8 cellular contexts compared by ENCODE assay signal in genomic region chr12:56151672-56152131, GRCh38. TPM values are rescaled to one million over a fixed set of nuclear protein-coding genes. Genes with fewer than 3 reads are reported as not detected.
A peak's percentile ranks its signal among the peaks of the same experiment; 100 is the strongest.
DNase-seq lines count a peak whose midpoint lies in the region; ATAC-seq and TF ChIP-seq lines count a peak whose summit lies in the region.

No MANE protein-coding gene starts in this region.

- peak overlapping the region; percentile 94 for H3K4me3 Mint-ChIP-seq in T-helper 2 cell treated with Interferon-gamma antibody and Interleukin-4, amounts not matched to agents 5 μg/mL and 100 μg/mL, for 36 hours

- ATAC-seq in GM21619 (IDR thresholded peaks at IDR 0.05; ENCODE audit: unreplicated experiment), result peak; percentile 49

- H3K4me1 Mint-ChIP-seq in T-helper 2 cell treated with Interferon-gamma antibody and Interleukin-4, amounts not matched to agents 5 μg/mL and 100 μg/mL, for 36 hours (ENCODE audit: low read depth), result peaks cover 36% of the 10 kb centered on the region

- peak overlapping the region; percentile 50 for H3K27ac ChIP-seq in brain microvascular endothelial cell

- H3K4me3 ChIP-seq in MG63 (peak overlapping the region; percentile 65), brain microvascular endothelial cell (ENCODE audit: low read depth, low read length) (peak overlapping the region; percentile 74)

- peak; percentile 66 for TF ChIP-seq CTCF in brain microvascular endothelial cell (IDR thresholded peaks at IDR 0.05; ENCODE audit: low read depth, low read length, missing control alignments)

- peak; percentile 17 for DNase-seq in Daoy (ENCODE audit: low read depth)
- peak; percentile 53 for DNase-seq in MG63
- peak; percentile 61 for DNase-seq in T-helper 2 cell treated with Interferon-gamma antibody and Interleukin-4, amounts not matched to agents 5 μg/mL and 100 μg/mL, for 36 hours (ENCODE audit: low spot score)
- DNase-seq in brain microvascular endothelial cell, result no peak
- peak; percentile 80 for DNase-seq in left kidney (ENCODE audit: low read depth, low spot score)
- peak; percentile 44 to 61 (median 59) for DNase-seq in stimulated activated CD4-positive, alpha-beta T cell treated with anti-CD3 and anti-CD28 coated beads, TNF-alpha, amount 100 ng/mL, for 48 hours (ENCODE audit: low read depth in 3 of 3)
- no peak for DNase-seq in cortex of kidney (lab: John Stamatoyannopoulos, UW)

- H3K9me3 Mint-ChIP-seq in T-helper 2 cell treated with Interferon-gamma antibody and Interleukin-4, amounts not matched to agents 5 μg/mL and 100 μg/mL, for 36 hours, result no peaks in the 10 kb centered on the region

- in situ Hi-C loops in brain microvascular endothelial cell (cut with HindIII; ENCODE audit: low pct_ligation_motif_present, low sequenced_read_pairs), result no loop called here

- H3K27me3 ChIP-seq in MG63 (no peaks in the 10 kb centered on the region), brain microvascular endothelial cell (replicated peaks) (no peaks in the 10 kb centered on the region)

- H3K36me3 ChIP-seq in MG63 (peaks cover 10% of the 10 kb centered on the region), brain microvascular endothelial cell (replicated peaks) (no peaks in the 10 kb centered on the region)

- H3K27me3 Mint-ChIP-seq in T-helper 2 cell treated with Interferon-gamma antibody and Interleukin-4, amounts not matched to agents 5 μg/mL and 100 μg/mL, for 36 hours (ENCODE audit: low read depth), result no peaks in the 10 kb centered on the region

- no peaks in the 10 kb centered on the region for H3K9me3 ChIP-seq in MG63

- H3K27ac Mint-ChIP-seq in T-helper 2 cell treated with Interferon-gamma antibody and Interleukin-4, amounts not matched to agents 5 μg/mL and 100 μg/mL, for 36 hours, result peak overlapping the region; percentile 100

- H3K36me3 Mint-ChIP-seq in T-helper 2 cell treated with Interferon-gamma antibody and Interleukin-4, amounts not matched to agents 5 μg/mL and 100 μg/mL, for 36 hours (ENCODE audit: low read depth), result peaks cover 16% of the 10 kb centered on the region

RNA-seq across cellular contexts. Expression of gene MYL6B, which starts 0.7 kb away (rescaled TPM):
- 148 and 156 TPM in 2 replicates for total RNA-seq in Daoy (2014; rRNA removed; shearing (Covaris generic))
- 65.7 and 123 TPM in 2 replicates for total RNA-seq in MG63 (2014; rRNA removed; shearing (Covaris generic); ENCODE audit: low replicate concordance)

RNA-seq across cellular contexts. Expression of gene MYL6, which starts 6.5 kb away (rescaled TPM):
- 2,203 and 2,674 TPM in 2 replicates for total RNA-seq in Daoy (2014; rRNA removed; shearing (Covaris generic))
- total RNA-seq in MG63 (2014; rRNA removed; shearing (Covaris generic); ENCODE audit: low replicate concordance), result 1,658 and 1,845 TPM in 2 replicates

RNA-seq across cellular contexts. Expression of gene ESYT1, which starts 23.6 kb away (rescaled TPM):
- total RNA-seq in Daoy (2014; rRNA removed; shearing (Covaris generic)), result 54.3 and 69.6 TPM in 2 replicates
- total RNA-seq in MG63 (2014; rRNA removed; shearing (Covaris generic); ENCODE audit: low replicate concordance), result 84.9 and 145 TPM in 2 replicates

RNA-seq across cellular contexts. Expression of gene ZC3H10, which starts 33.6 kb away (rescaled TPM):
- 2.5 and 3.5 TPM in 2 replicates for total RNA-seq in Daoy (2014; rRNA removed; shearing (Covaris generic))
- 3.5 and 5.3 TPM in 2 replicates for total RNA-seq in MG63 (2014; rRNA removed; shearing (Covaris generic); ENCODE audit: low replicate concordance)

RNA-seq across cellular contexts. Expression of gene RPL41, which starts 35.3 kb away (rescaled TPM):
- 4,200 and 4,689 TPM in 2 replicates for total RNA-seq in Daoy (2014; rRNA removed; shearing (Covaris generic))
- total RNA-seq in MG63 (2014; rRNA removed; shearing (Covaris generic); ENCODE audit: low replicate concordance), result 1,876 and 4,191 TPM in 2 replicates

Comparison
In these comparisons a context has a peak if more than half of its experiments do, and no peak if none do; other contexts are left out.
1. DNase-seq: peak in Daoy (single experiment), MG63 (single experiment), T-helper 2 cell treated with Interferon-gamma antibody and Interleukin-4, amounts not matched to agents 5 μg/mL and 100 μg/mL, for 36 hours (single experiment), left kidney (single experiment) and stimulated activated CD4-positive, alpha-beta T cell treated with anti-CD3 and anti-CD28 coated beads, TNF-alpha, amount 100 ng/mL, for 48 hours (3 of 3); none in brain microvascular endothelial cell (single experiment) and cortex of kidney (single experiment).